24 cellular contexts compared by ENCODE assay signal in genomic region chr6:6784514-6785162, GRCh38.
"Had no signal": no experiment of that assay in that cellular context is flagged by ENCODE, and none has a peak within 500 bp of the region (broad histone marks: within the 10 kb centered on the region; RNA-seq: fewer than 3 reads in every experiment).

No MANE protein-coding gene starts in this region.

- H3K4me1 Mint-ChIP-seq: activated naive CD8-positive, alpha-beta T cell treated with anti-CD3 and anti-CD28 coated beads, Interleukin-2, amount 50 U/mL, for 24 hours; central memory CD8-positive, alpha-beta T cell; naive B cell; neural crest cell; T-cell had no signal

- H3K36me3 Mint-ChIP-seq: naive B cell, T-cell had no signal

- H3K27me3 Mint-ChIP-seq: activated naive CD8-positive, alpha-beta T cell treated with anti-CD3 and anti-CD28 coated beads, Interleukin-2, amount 50 U/mL, for 24 hours had no signal

- FAIRE-seq: keratinocyte had no signal

- DNase-seq: activated CD4-positive, alpha-beta T cell treated with anti-CD3 and anti-CD28 coated beads, Interleukin-2, amount 10 ng/mL, durations not matched to agents 7 days and 5 days; activated CD4-positive, CD25-positive, alpha-beta regulatory T cell treated with anti-CD3 and anti-CD28 coated beads, Interleukin-2, amount 50 U/mL, for 72 hours; activated CD8-positive, alpha-beta T cell treated with anti-CD3 and anti-CD28 coated beads, Interleukin-2, amount 10 ng/mL, durations not matched to agents 7 days and 5 days; activated gamma-delta T cell; activated naive CD4-positive, alpha-beta T cell treated with anti-CD3 and anti-CD28 coated beads, Interleukin-2, amount 50 U/mL, for 16 hours; activated naive CD8-positive, alpha-beta T cell treated with anti-CD3 and anti-CD28 coated beads, Interleukin-2, amount 50 U/mL, for 24 hours; anterior cingulate cortex; brain microvascular endothelial cell; cortex of kidney; foreskin fibroblast; left colon; naive B cell; occipital lobe; posterior cingulate gyrus; T-cell; uterus had no signal

- H3K9me3 Mint-ChIP-seq: activated CD4-positive, alpha-beta T cell treated with anti-CD3 and anti-CD28 coated beads, Interleukin-2, amount 10 ng/mL, durations not matched to agents 7 days and 5 days; activated naive CD8-positive, alpha-beta T cell treated with anti-CD3 and anti-CD28 coated beads, Interleukin-2, amount 50 U/mL, for 24 hours; activated T-helper 1 cell treated with anti-CD3 and anti-CD28 coated beads, Interleukin-12 subunit alpha, Interleukin-12 subunit beta, Interleukin-2, Interleukin-4 antibody, amounts not matched to agents 30 ng/mL and 10 ng/mL and 1 ng/mL, durations not matched to agents 14 hours and 24 hours and 36 hours; central memory CD8-positive, alpha-beta T cell; naive B cell; neural crest cell; stimulated activated naive CD8-positive, alpha-beta T cell treated with anti-CD3 and anti-CD28 coated beads, Interleukin-15, Interleukin-2, amounts not matched to agents 100 ng/mL and 50 ng/mL, for 24 hours; T-cell; T-helper 2 cell treated with Interferon-gamma antibody and Interleukin-4, amounts not matched to agents 5 μg/mL and 100 μg/mL, for 36 hours had no signal

- H3K4me3 ChIP-seq: lung, tibial nerve, uterus had no signal

- H3K4me3 Mint-ChIP-seq: activated CD4-positive, alpha-beta T cell treated with anti-CD3 and anti-CD28 coated beads, Interleukin-2, amount 10 ng/mL, durations not matched to agents 7 days and 5 days; activated CD8-positive, alpha-beta T cell treated with anti-CD3 and anti-CD28 coated beads, Interleukin-2, amount 10 ng/mL, durations not matched to agents 7 days and 5 days; activated naive CD8-positive, alpha-beta T cell treated with anti-CD3 and anti-CD28 coated beads, Interleukin-2, amount 50 U/mL, for 24 hours; activated T-helper 1 cell treated with anti-CD3 and anti-CD28 coated beads, Interleukin-12 subunit alpha, Interleukin-12 subunit beta, Interleukin-2, Interleukin-4 antibody, amounts not matched to agents 30 ng/mL and 10 ng/mL and 1 ng/mL, durations not matched to agents 14 hours and 24 hours and 36 hours; central memory CD8-positive, alpha-beta T cell; neural crest cell; stimulated activated naive CD8-positive, alpha-beta T cell treated with anti-CD3 and anti-CD28 coated beads, Interleukin-15, Interleukin-2, amounts not matched to agents 100 ng/mL and 50 ng/mL, for 24 hours; T-cell; T-helper 2 cell treated with Interferon-gamma antibody and Interleukin-4, amounts not matched to agents 5 μg/mL and 100 μg/mL, for 36 hours had no signal

- H3K27ac Mint-ChIP-seq: activated CD4-positive, alpha-beta T cell treated with anti-CD3 and anti-CD28 coated beads, Interleukin-2, amount 10 ng/mL, durations not matched to agents 7 days and 5 days; activated CD8-positive, alpha-beta T cell treated with anti-CD3 and anti-CD28 coated beads, Interleukin-2, amount 10 ng/mL, durations not matched to agents 7 days and 5 days; activated naive CD8-positive, alpha-beta T cell treated with anti-CD3 and anti-CD28 coated beads, Interleukin-2, amount 50 U/mL, for 24 hours; activated T-helper 1 cell treated with anti-CD3 and anti-CD28 coated beads, Interleukin-12 subunit alpha, Interleukin-12 subunit beta, Interleukin-2, Interleukin-4 antibody, amounts not matched to agents 30 ng/mL and 10 ng/mL and 1 ng/mL, durations not matched to agents 14 hours and 24 hours and 36 hours; naive B cell; stimulated activated naive CD8-positive, alpha-beta T cell treated with anti-CD3 and anti-CD28 coated beads, Interleukin-15, Interleukin-2, amounts not matched to agents 100 ng/mL and 50 ng/mL, for 24 hours; T-cell; T-helper 2 cell treated with Interferon-gamma antibody and Interleukin-4, amounts not matched to agents 5 μg/mL and 100 μg/mL, for 36 hours had no signal

- ATAC-seq: activated CD8-positive, alpha-beta T cell treated with anti-CD3 and anti-CD28 coated beads, Interleukin-2, amount 10 ng/mL, durations not matched to agents 7 days and 5 days; activated naive CD8-positive, alpha-beta T cell treated with anti-CD3 and anti-CD28 coated beads, Interleukin-2, amount 50 U/mL, for 24 hours; left colon; T-cell had no signal
